In genomic region chr17:80851277-80851925, GRCh38 we compare ENCODE assay signal across 24 cellular contexts.
DNase-seq lines count a peak whose midpoint lies in the region; ATAC-seq, FAIRE-seq and TF ChIP-seq lines count a peak whose summit lies in the region.
"Had no signal": no experiment of that assay in that cellular context is flagged by ENCODE, and none has a peak within 500 bp of the region (broad histone marks: within the 10 kb centered on the region; RNA-seq: fewer than 3 reads in every experiment).

No MANE protein-coding gene starts in this region.

- no peak for TF ChIP-seq CTCF in kidney (IDR thresholded peaks at IDR 0.05; ENCODE audit: borderline replicate concordance, extremely low read depth, insufficient read depth)

- H3K4me1 ChIP-seq in CD4-positive, CD25-positive, alpha-beta regulatory T cell (ENCODE audit: control insufficient read depth, insufficient read depth, low read length, poor library complexity, severe bottlenecking) = peaks cover 36% of the 10 kb centered on the region
- no peaks in the 10 kb centered on the region for H3K4me1 ChIP-seq in kidney (ENCODE audit: control insufficient read depth in 1 of 2, insufficient read depth in 1 of 2, low read depth in 1 of 2, low read length in 2 of 2)
- H3K4me1 ChIP-seq: Caco-2, left ventricle myocardium inferior had no signal

- H3K27ac Mint-ChIP-seq in CD4-positive, CD25-positive, alpha-beta regulatory T cell = peak overlapping the region in 2 of 3 donors; percentile 71 to 82
- peak overlapping the region; percentile 11 for H3K27ac Mint-ChIP-seq in activated T-helper 2 cell treated with anti-CD3 and anti-CD28 coated beads, Interferon-gamma antibody, Interleukin-2, Interleukin-4, amounts not matched to agents 10 μg/mL and 5 μg/mL and 100 μg/mL, durations not matched to agents 14 hours and 24 hours and 36 hours
- H3K27ac Mint-ChIP-seq: B cell had no signal

- peaks cover 24 to 60% (median 38%) of the 10 kb centered on the region in 4 donors for H3K4me1 Mint-ChIP-seq in CD4-positive, CD25-positive, alpha-beta regulatory T cell
- peaks cover 70% of the 10 kb centered on the region for H3K4me1 Mint-ChIP-seq in activated T-helper 2 cell treated with anti-CD3 and anti-CD28 coated beads, Interferon-gamma antibody, Interleukin-2, Interleukin-4, amounts not matched to agents 10 μg/mL and 5 μg/mL and 100 μg/mL, durations not matched to agents 14 hours and 24 hours and 36 hours (ENCODE audit: low read depth)
- H3K4me1 Mint-ChIP-seq: neural crest cell had no signal

- no peaks in the 10 kb centered on the region for H3K9me3 Mint-ChIP-seq in CD4-positive, CD25-positive, alpha-beta regulatory T cell
- no peaks in the 10 kb centered on the region for H3K9me3 Mint-ChIP-seq in activated T-helper 2 cell treated with anti-CD3 and anti-CD28 coated beads, Interferon-gamma antibody, Interleukin-2, Interleukin-4, amounts not matched to agents 10 μg/mL and 5 μg/mL and 100 μg/mL, durations not matched to agents 14 hours and 24 hours and 36 hours
- H3K9me3 Mint-ChIP-seq: neural crest cell; stimulated activated naive CD8-positive, alpha-beta T cell treated with anti-CD3 and anti-CD28 coated beads, Interleukin-15, amount 100 ng/mL, for 72 hours had no signal

- H3K27me3 Mint-ChIP-seq in CD4-positive, CD25-positive, alpha-beta regulatory T cell = no peaks in the 10 kb centered on the region
- H3K27me3 Mint-ChIP-seq in activated T-helper 2 cell treated with anti-CD3 and anti-CD28 coated beads, Interferon-gamma antibody, Interleukin-2, Interleukin-4, amounts not matched to agents 10 μg/mL and 5 μg/mL and 100 μg/mL, durations not matched to agents 14 hours and 24 hours and 36 hours (ENCODE audit: low read depth) = no peaks in the 10 kb centered on the region
- H3K27me3 Mint-ChIP-seq: B cell; stimulated activated naive CD8-positive, alpha-beta T cell treated with anti-CD3 and anti-CD28 coated beads, Interleukin-15, amount 100 ng/mL, for 72 hours had no signal

- no peaks in the 10 kb centered on the region for H3K9me3 ChIP-seq in CD4-positive, CD25-positive, alpha-beta regulatory T cell (ENCODE audit: control insufficient read depth in 2 of 2, low read length in 2 of 2)
- H3K9me3 ChIP-seq in kidney (ENCODE audit: control insufficient read depth in 1 of 2, low read length in 2 of 2) = no peaks in the 10 kb centered on the region
- H3K9me3 ChIP-seq: Caco-2, heart left ventricle, left ventricle myocardium inferior, SK-N-SH, upper lobe of left lung had no signal

- intact Hi-C loops in activated T-helper 2 cell treated with anti-CD3 and anti-CD28 coated beads, Interferon-gamma antibody, Interleukin-2, Interleukin-4, amounts not matched to agents 10 μg/mL and 5 μg/mL and 100 μg/mL, durations not matched to agents 14 hours and 24 hours and 36 hours (cut with micrococcal nuclease) = no loop called here
- intact Hi-C loops in kidney (cut with DNase I) = no loop called here

- peak overlapping the region in 1 of 4 donors; percentile 32 for H3K4me3 Mint-ChIP-seq in CD4-positive, CD25-positive, alpha-beta regulatory T cell
- no peak overlapping the region for H3K4me3 Mint-ChIP-seq in activated T-helper 2 cell treated with anti-CD3 and anti-CD28 coated beads, Interferon-gamma antibody, Interleukin-2, Interleukin-4, amounts not matched to agents 10 μg/mL and 5 μg/mL and 100 μg/mL, durations not matched to agents 14 hours and 24 hours and 36 hours (ENCODE audit: low read depth)
- H3K4me3 Mint-ChIP-seq: B cell; neural crest cell; stimulated activated naive CD8-positive, alpha-beta T cell treated with anti-CD3 and anti-CD28 coated beads, Interleukin-15, amount 100 ng/mL, for 72 hours had no signal

- H3K9ac ChIP-seq in kidney (ENCODE audit: low read length in 2 of 2) = no peak overlapping the region
- H3K9ac ChIP-seq: SK-N-SH had no signal

- H3K4me3 ChIP-seq in CD4-positive, CD25-positive, alpha-beta regulatory T cell (ENCODE audit: low read depth, low read length) = no peak overlapping the region
- no peak overlapping the region for H3K4me3 ChIP-seq in kidney (ENCODE audit: low read length in 2 of 2)
- H3K4me3 ChIP-seq: coronary artery, heart left ventricle, left ventricle myocardium inferior, upper lobe of left lung had no signal

- H3K36me3 Mint-ChIP-seq in CD4-positive, CD25-positive, alpha-beta regulatory T cell = peaks cover 11% of the 10 kb centered on the region
- H3K36me3 Mint-ChIP-seq in activated T-helper 2 cell treated with anti-CD3 and anti-CD28 coated beads, Interferon-gamma antibody, Interleukin-2, Interleukin-4, amounts not matched to agents 10 μg/mL and 5 μg/mL and 100 μg/mL, durations not matched to agents 14 hours and 24 hours and 36 hours (ENCODE audit: low read depth) = peaks cover 85% of the 10 kb centered on the region

- H3K27me3 ChIP-seq in CD4-positive, CD25-positive, alpha-beta regulatory T cell (ENCODE audit: control insufficient read depth, insufficient read depth, low read length) = no peaks in the 10 kb centered on the region
- H3K27me3 ChIP-seq: heart left ventricle, upper lobe of left lung had no signal

- H3K36me3 ChIP-seq in CD4-positive, CD25-positive, alpha-beta regulatory T cell (ENCODE audit: control insufficient read depth, insufficient read depth, low read length) = peaks cover 4% of the 10 kb centered on the region
- H3K36me3 ChIP-seq in kidney (ENCODE audit: control insufficient read depth in 1 of 2, insufficient read depth in 2 of 2, low read length in 2 of 2) = peaks cover 0 to 5% of the 10 kb centered on the region in 2 donors

- H3K27ac ChIP-seq in CD4-positive, CD25-positive, alpha-beta regulatory T cell (ENCODE audit: insufficient read depth, low read length, poor library complexity, severe bottlenecking) = no peak overlapping the region
- no peak overlapping the region for H3K27ac ChIP-seq in kidney (ENCODE audit: low read depth in 2 of 2, low read length in 2 of 2)
- H3K27ac ChIP-seq: 22Rv1, coronary artery, heart left ventricle, left ventricle myocardium inferior, upper lobe of left lung had no signal

- DNase-seq in NCI-H748 (lab: John Stamatoyannopoulos, UW; ENCODE audit: unreplicated experiment) (peak; percentile 16), NCI-H748 treated with DMSO at 0.1 percent for 48 hours (lab: John Stamatoyannopoulos, UW) (no peak), kidney (peak; percentile 47), NCI-H187 (lab: John Stamatoyannopoulos, UW) (no peak), AG20443 (ENCODE audit: low spot score) (no peak)
- no peak for DNase-seq in CD4-positive, CD25-positive, alpha-beta regulatory T cell
- DNase-seq in activated T-helper 2 cell treated with anti-CD3 and anti-CD28 coated beads, Interferon-gamma antibody, Interleukin-2, Interleukin-4, amounts not matched to agents 10 μg/mL and 5 μg/mL and 100 μg/mL, durations not matched to agents 14 hours and 24 hours and 36 hours (ENCODE audit: low spot score) = no peak
- DNase-seq: activated CD8-positive, alpha-beta memory T cell treated with anti-CD3 and anti-CD28 coated beads, Interleukin-2, amount 50 U/mL, for 48 hours; Caco-2; left ventricle myocardium inferior; NCI-H1105; SK-N-SH; small intestine; stimulated activated CD4-positive, alpha-beta T cell treated with anti-CD3 and anti-CD28 coated beads, Interleukin-4, amount 100 ng/mL, for 1 hour; stimulated activated naive CD8-positive, alpha-beta T cell treated with anti-CD3 and anti-CD28 coated beads, Interleukin-15, amount 100 ng/mL, for 72 hours; T-helper 9 cell had no signal

- FAIRE-seq in kidney (lab: Jason Lieb, UNC) = no peak
- FAIRE-seq: endometrium, small intestine had no signal

- no peak for ATAC-seq in CD4-positive, CD25-positive, alpha-beta regulatory T cell (ENCODE audit: low read depth in 2 of 2)
- ATAC-seq in HG03097 (IDR thresholded peaks at IDR 0.05; ENCODE audit: low FRiP score, unreplicated experiment) = no peak
- ATAC-seq: heart left ventricle; stimulated activated naive CD8-positive, alpha-beta T cell treated with anti-CD3 and anti-CD28 coated beads, Interleukin-15, amount 100 ng/mL, for 72 hours had no signal

Comparison
In these comparisons a context has a peak if more than half of its experiments do, and no peak if none do; other contexts are left out.
1. DNase-seq: peak in NCI-H748 (single experiment) and kidney (single experiment); none in NCI-H748 treated with DMSO at 0.1 percent for 48 hours (single experiment), CD4-positive, CD25-positive, alpha-beta regulatory T cell (0 of 3), activated T-helper 2 cell treated with anti-CD3 and anti-CD28 coated beads, Interferon-gamma antibody, Interleukin-2, Interleukin-4, amounts not matched to agents 10 μg/mL and 5 μg/mL and 100 μg/mL, durations not matched to agents 14 hours and 24 hours and 36 hours (single experiment), NCI-H187 (0 of 2) and AG20443 (single experiment).